8 cellular contexts compared by ENCODE assay signal in the genomic region with DNA sequence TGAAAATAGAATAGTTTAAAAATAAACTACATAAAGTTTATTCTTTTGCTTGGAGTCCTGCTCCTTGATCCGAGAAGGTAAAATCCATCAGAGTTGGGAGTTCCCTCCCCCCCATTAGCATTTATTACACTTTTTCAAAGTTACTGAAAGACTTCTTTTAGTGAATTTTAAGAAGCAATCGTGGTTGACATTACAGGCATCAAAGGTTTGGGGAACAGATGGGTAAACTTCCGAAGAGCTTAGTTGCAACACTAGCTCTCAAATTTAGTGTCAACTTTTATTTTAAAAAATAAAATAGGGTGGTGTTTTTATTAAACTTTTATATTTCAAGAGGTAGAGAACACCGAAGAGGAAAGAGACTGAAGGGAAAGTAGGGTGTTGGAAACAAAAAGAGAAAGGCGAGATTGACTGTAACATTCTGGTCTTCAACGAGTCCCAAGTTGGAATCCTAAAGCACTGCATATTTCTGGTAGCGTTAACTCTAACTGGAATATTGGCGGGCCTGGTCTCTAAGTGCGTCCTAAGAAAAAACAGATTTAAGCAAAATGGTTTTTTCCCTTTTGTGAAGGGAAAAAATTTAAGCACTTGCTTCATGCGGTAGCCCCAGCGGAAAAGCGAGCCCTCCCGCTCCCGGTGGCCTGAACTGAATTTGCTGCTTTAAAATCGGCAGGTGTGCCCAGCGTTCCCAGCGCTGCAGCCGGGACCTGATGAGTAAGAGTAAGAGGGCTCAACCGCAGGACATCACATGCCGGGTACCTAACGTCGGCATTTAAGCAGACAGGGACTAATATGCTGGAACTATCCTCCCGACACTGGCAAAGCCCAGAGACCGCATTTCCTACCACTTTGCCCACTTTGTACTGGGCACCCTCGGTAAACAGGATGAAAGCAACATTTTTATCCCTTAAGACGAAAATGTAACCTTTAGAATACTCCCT. TPM values are rescaled to one million over a fixed set of nuclear protein-coding genes. Genes with fewer than 3 reads are reported as not detected.
DNase-seq lines count a peak whose midpoint lies in the region; ATAC-seq and TF ChIP-seq lines count a peak whose summit lies in the region.

No MANE protein-coding gene starts in this region.

- no peaks in the 10 kb centered on the region for H3K9me3 Mint-ChIP-seq in CD4-positive, alpha-beta memory T cell

- peak overlapping the region; percentile 72 for H3K4me2 ChIP-seq in SU-DHL-6 (ENCODE audit: low read depth, low read length, poor library complexity, severe bottlenecking)

- DNase-seq in CD4-positive, alpha-beta memory T cell = no peak
- DNase-seq in fibroblast of mammary gland (ENCODE audit: low read depth) = peak; percentile 19
- no peak for DNase-seq in stimulated activated CD4-positive, alpha-beta T cell treated with anti-CD3 and anti-CD28 coated beads, Interleukin-2, amount 100 ng/mL, for 48 hours
- no peak for DNase-seq in NCI-H1694 (lab: John Stamatoyannopoulos, UW)
- DNase-seq in DMS153 treated with DMSO at 0.1 percent for 48 hours (lab: John Stamatoyannopoulos, UW; ENCODE audit: unreplicated experiment) = no peak

- H3K4me1 ChIP-seq in CD4-positive, alpha-beta memory T cell (ENCODE audit: insufficient read depth, low read length) = peaks cover 41% of the 10 kb centered on the region
- H3K4me1 ChIP-seq in neutrophil (ENCODE audit: control insufficient read depth in 1 of 2, insufficient read depth in 1 of 2, low read depth in 1 of 2, low read length in 1 of 2) = peaks cover 30 to 39% of the 10 kb centered on the region in 2 experiments

- peaks cover 13 to 37% (median 25%) of the 10 kb centered on the region in 4 donors for H3K4me1 Mint-ChIP-seq in CD4-positive, alpha-beta memory T cell

- no peaks in the 10 kb centered on the region for H3K79me2 ChIP-seq in SU-DHL-6 (ENCODE audit: insufficient read depth, low read length)

- no peak overlapping the region for H3K9ac ChIP-seq in SU-DHL-6 (ENCODE audit: low read length)

- POLR2A ChIA-PET in CD4-positive, alpha-beta memory T cell (lab: Charles Lee; ENCODE audit: partially characterized antibody) = interaction anchor here (0.8 to 3.9 kb wide), 4 partner anchors 9 to 30 kb away, joined by 3 to 62 read pairs (median 8); partner anchors contain the start of gene NFIA

- intact Hi-C loops in CD4-positive, alpha-beta memory T cell (cut with micrococcal nuclease) = loop anchor here (5.0 to 10.0 kb wide), 2 partner anchors 71 to 263 kb away; no protein-coding TSS in a partner anchor

- CTCF ChIA-PET in CD4-positive, alpha-beta memory T cell (lab: Charles Lee; ENCODE audit: partially characterized antibody) = interaction anchor here (0.9 to 4.9 kb wide), 11 partner anchors 8 to 799 kb away, joined by 3 to 84 read pairs (median 26); partner anchors contain the start of gene NFIA

- peak overlapping the region in 3 of 7 donors; percentile 33 to 47 (median 42) for H3K27ac Mint-ChIP-seq in CD4-positive, alpha-beta memory T cell

- no peaks in the 10 kb centered on the region for H3K9me3 ChIP-seq in CD4-positive, alpha-beta memory T cell (ENCODE audit: control insufficient read depth in 1 of 2, low read length in 2 of 2)
- H3K9me3 ChIP-seq in SU-DHL-6 (ENCODE audit: insufficient read depth, low read length) (no peaks in the 10 kb centered on the region), neutrophil (no peaks in the 10 kb centered on the region)

- no peaks in the 10 kb centered on the region for H3K36me3 Mint-ChIP-seq in CD4-positive, alpha-beta memory T cell

- H3F3A ChIP-seq in SU-DHL-6 (ENCODE audit: insufficient read depth) = peaks cover 6% of the 10 kb centered on the region; the same call in 1 of the 2 replicates

- H4K20me1 ChIP-seq in SU-DHL-6 (ENCODE audit: low read depth, low read length) = no peaks in the 10 kb centered on the region

- no peak for TF ChIP-seq CTCF in SU-DHL-6 (IDR thresholded peaks at IDR 0.05; ENCODE audit: insufficient read depth, low read length, poor library complexity, severe bottlenecking)
- no peak for TF ChIP-seq CTCF in fibroblast of mammary gland (conservative IDR thresholded peaks at IDR 0.05; ENCODE audit: control insufficient read depth, insufficient read depth, low read depth, low read length)
- TF ChIP-seq CTCF in neutrophil (IDR thresholded peaks at IDR 0.05) = no peak

- no peak overlapping the region for H2AFZ ChIP-seq in SU-DHL-6 (ENCODE audit: low read depth, low read length, severe bottlenecking)

- H3K9me2 ChIP-seq in SU-DHL-6 (replicated peaks; ENCODE audit: insufficient read depth, low read length) = no peaks in the 10 kb centered on the region

- no peak overlapping the region for H3K27ac ChIP-seq in CD4-positive, alpha-beta memory T cell (ENCODE audit: low read depth, low read length)
- H3K27ac ChIP-seq in SU-DHL-6 (ENCODE audit: low read depth, low read length) = no peak overlapping the region
- H3K27ac ChIP-seq in neutrophil = no peak overlapping the region

- H3K27me3 ChIP-seq in CD4-positive, alpha-beta memory T cell (ENCODE audit: insufficient read depth, low read length) = peaks cover 5% of the 10 kb centered on the region
- no peaks in the 10 kb centered on the region for H3K27me3 ChIP-seq in SU-DHL-6 (ENCODE audit: low read length)
- H3K27me3 ChIP-seq in neutrophil = peaks cover 73% of the 10 kb centered on the region

- peaks cover 29 to 35% of the 10 kb centered on the region in 2 donors for H3K27me3 Mint-ChIP-seq in CD4-positive, alpha-beta memory T cell

- H3K4me3 ChIP-seq in CD4-positive, alpha-beta memory T cell (ENCODE audit: low read length in 2 of 2) = no peak overlapping the region
- H3K4me3 ChIP-seq in SU-DHL-6 (ENCODE audit: insufficient read depth, low read length, poor library complexity, severe bottlenecking) (no peak overlapping the region), fibroblast of mammary gland (ENCODE audit: control insufficient read depth, low read depth, low read length) (peak overlapping the region; percentile 64), neutrophil (ENCODE audit: low read depth in 1 of 2, low read length in 1 of 2) (peak overlapping the region; percentile 58 to 87)

- ATAC-seq in HG02571 (IDR thresholded peaks at IDR 0.05; ENCODE audit: unreplicated experiment) = no peak

- H3K36me3 ChIP-seq in CD4-positive, alpha-beta memory T cell (ENCODE audit: insufficient read depth, low read length) = no peaks in the 10 kb centered on the region
- no peaks in the 10 kb centered on the region for H3K36me3 ChIP-seq in SU-DHL-6 (ENCODE audit: low read length)
- H3K36me3 ChIP-seq in neutrophil = no peaks in the 10 kb centered on the region

- peak overlapping the region; percentile 75 to 94 (median 80) for H3K4me3 Mint-ChIP-seq in CD4-positive, alpha-beta memory T cell

RNA-seq across cellular contexts. Expression of gene NFIA, which starts 30.6 kb away (rescaled TPM):
- 1 to 10 TPM; 6.9 to 7.3 TPM for total RNA-seq in CD4-positive, alpha-beta memory T cell
- polyA plus RNA-seq in CD4-positive, alpha-beta memory T cell = 1 to 10 TPM; 5.1 to 6.6 TPM

Comparison
In these comparisons a context has a peak if more than half of its experiments do, and no peak if none do; other contexts are left out.
1. H3K4me3 ChIP-seq: peak in fibroblast of mammary gland (single experiment) and neutrophil (2 of 2); none in CD4-positive, alpha-beta memory T cell (0 of 2) and SU-DHL-6 (single experiment).